ENCODE assay signal across 15 cellular contexts in genomic region chr11:35076201-35077100, GRCh38.
A peak's percentile ranks its signal among the peaks of the same experiment; 100 is the strongest.
DNase-seq lines count a peak whose midpoint lies in the region; ATAC-seq and TF ChIP-seq lines count a peak whose summit lies in the region.
"Had no signal": no experiment of that assay in that cellular context is flagged by ENCODE, and none has a peak within 500 bp of the region (broad histone marks: within the 10 kb centered on the region; RNA-seq: fewer than 3 reads in every experiment).

No MANE protein-coding gene starts in this region.

- H3K27ac ChIP-seq in CD4-positive, alpha-beta T cell (ENCODE audit: low read depth, low read length), result peak overlapping the region; percentile 82
- peak overlapping the region; percentile 71 for H3K27ac ChIP-seq in mesenchymal stem cell (ENCODE audit: low read length, poor library complexity, severe bottlenecking)
- no peak overlapping the region for H3K27ac ChIP-seq in A673 (ENCODE audit: low read depth, low read length, poor library complexity, severe bottlenecking)
- no peak overlapping the region for H3K27ac ChIP-seq in WERI-Rb-1
- H3K27ac ChIP-seq: RWPE1 had no signal

- H3K9ac ChIP-seq in mesenchymal stem cell (ENCODE audit: low read length), result no peak overlapping the region

- no peak overlapping the region for H3K4me2 ChIP-seq in mesenchymal stem cell (ENCODE audit: low read length, poor library complexity, severe bottlenecking)

- H3K36me3 Mint-ChIP-seq in CD4-positive, alpha-beta T cell (ENCODE audit: low read depth), result no peaks in the 10 kb centered on the region
- H3K36me3 Mint-ChIP-seq in HFFc6 (ENCODE audit: low read depth), result peaks cover 8% of the 10 kb centered on the region; the same call in 1 of the 2 replicates
- peaks cover 8% of the 10 kb centered on the region for H3K36me3 Mint-ChIP-seq in activated naive CD8-positive, alpha-beta T cell treated with anti-CD3 and anti-CD28 coated beads, Interleukin-2, amount 50 U/mL, for 24 hours (ENCODE audit: low read depth)

- H2BK5ac ChIP-seq in mesenchymal stem cell (ENCODE audit: low read depth, low read length, poor library complexity, severe bottlenecking), result peak overlapping the region; percentile 33

- BruUV-seq in A673 (replicated peaks; lab: Mats Ljungman, UMichigan), result no TSS peak

- H3K79me1 ChIP-seq in mesenchymal stem cell (replicated peaks; ENCODE audit: low read length, poor library complexity, severe bottlenecking), result peaks cover 4% of the 10 kb centered on the region

- peak overlapping the region; percentile 5 to 29 for H3K18ac ChIP-seq in mesenchymal stem cell (ENCODE audit: low read depth in 1 of 2, low read length in 2 of 2)

- DNase-seq in CD4-positive, alpha-beta T cell, result no peak
- no peak for DNase-seq in HFFc6
- no peak for DNase-seq in activated naive CD8-positive, alpha-beta T cell treated with anti-CD3 and anti-CD28 coated beads, Interleukin-2, amount 50 U/mL, for 24 hours
- no peak for DNase-seq in mesenchymal stem cell
- DNase-seq in A673 (ENCODE audit: low spot score), result no peak
- DNase-seq in GM20000 (ENCODE audit: low spot score), result no peak
- no peak for DNase-seq in WERI-Rb-1
- DNase-seq: islet precursor cell, NCI-H1105 treated with DMSO at 0.1 percent for 48 hours, NCI-H510A, nephron progenitor cell, T1000 had no signal

- H3K4me1 Mint-ChIP-seq in CD4-positive, alpha-beta T cell (ENCODE audit: low read depth), result peaks cover 95% of the 10 kb centered on the region
- H3K4me1 Mint-ChIP-seq in HFFc6 (ENCODE audit: low read depth), result peaks cover 78% of the 10 kb centered on the region
- H3K4me1 Mint-ChIP-seq in activated naive CD8-positive, alpha-beta T cell treated with anti-CD3 and anti-CD28 coated beads, Interleukin-2, amount 50 U/mL, for 24 hours, result peaks cover 87% of the 10 kb centered on the region
- H3K4me1 Mint-ChIP-seq: nephron progenitor cell had no signal

- 73% methylated on average over 4 of the region's 4 CpGs for WGBS in mesenchymal stem cell

- TF ChIP-seq CTCF in CD4-positive, alpha-beta T cell (IDR thresholded peaks at IDR 0.05), result no peak
- no peak for TF ChIP-seq CTCF in HFFc6 (IDR thresholded peaks at IDR 0.05)
- TF ChIP-seq CTCF in A673 (conservative IDR thresholded peaks at IDR 0.05; ENCODE audit: low read depth, low read length), result no peak
- no peak for TF ChIP-seq CTCF in GM20000 (IDR thresholded peaks at IDR 0.05; ENCODE audit: extremely low read depth, missing control alignments)
- TF ChIP-seq CTCF in WERI-Rb-1 (IDR thresholded peaks at IDR 0.05; ENCODE audit: low read depth, low read length), result no peak

- H4K8ac ChIP-seq in mesenchymal stem cell (ENCODE audit: low read length), result no peak overlapping the region

- H3K27me3 ChIP-seq in CD4-positive, alpha-beta T cell (ENCODE audit: control insufficient read depth, insufficient read depth, low read length), result no peaks in the 10 kb centered on the region
- H3K27me3 ChIP-seq in mesenchymal stem cell (ENCODE audit: control insufficient read depth in 1 of 2, insufficient read depth in 1 of 2, low read length in 2 of 2) (no peaks in the 10 kb centered on the region), A673 (replicated peaks; ENCODE audit: insufficient read depth, low read depth, low read length, poor library complexity) (no peaks in the 10 kb centered on the region), WERI-Rb-1 (ENCODE audit: insufficient read depth, low read depth, severe bottlenecking) (no peaks in the 10 kb centered on the region)

- intact Hi-C loops in CD4-positive, alpha-beta T cell (cut with DNase I, micrococcal nuclease), result no loop called here
- intact Hi-C loops in A673 (cut with micrococcal nuclease; ENCODE audit: unreplicated experiment), result no loop called here

- no peak overlapping the region for H3K23ac ChIP-seq in mesenchymal stem cell (ENCODE audit: low read length in 2 of 2)

- H3K27me3 Mint-ChIP-seq in CD4-positive, alpha-beta T cell, result no peaks in the 10 kb centered on the region
- peaks cover 1% of the 10 kb centered on the region; the same call in 1 of the 2 replicates for H3K27me3 Mint-ChIP-seq in HFFc6 (ENCODE audit: insufficient read depth)
- H3K27me3 Mint-ChIP-seq in activated naive CD8-positive, alpha-beta T cell treated with anti-CD3 and anti-CD28 coated beads, Interleukin-2, amount 50 U/mL, for 24 hours, result no peaks in the 10 kb centered on the region

- CTCF ChIA-PET in CD4-positive, alpha-beta T cell (lab: Charles Lee), result interaction anchor here (0.9 to 3.0 kb wide), 4 partner anchors 11 to 77 kb away, joined by 3 to 8 read pairs (median 6); no protein-coding TSS in a partner anchor
- CTCF ChIA-PET in A673 (lab: Charles Lee), result interaction anchor here (0.6 kb wide), 2 partner anchors 162 to 1591 kb away, joined by 3 to 5 read pairs; no protein-coding TSS in a partner anchor

- peak overlapping the region; percentile 98 for H3K27ac Mint-ChIP-seq in CD4-positive, alpha-beta T cell
- H3K27ac Mint-ChIP-seq in HFFc6, result peak overlapping the region; percentile 94
- peak overlapping the region; percentile 54 for H3K27ac Mint-ChIP-seq in activated naive CD8-positive, alpha-beta T cell treated with anti-CD3 and anti-CD28 coated beads, Interleukin-2, amount 50 U/mL, for 24 hours
- H3K27ac Mint-ChIP-seq: nephron progenitor cell had no signal

- no peak overlapping the region for H3K4me3 ChIP-seq in mesenchymal stem cell (ENCODE audit: insufficient read depth in 1 of 2, low read depth in 1 of 2, low read length in 2 of 2)
- H3K4me3 ChIP-seq in A673 (ENCODE audit: low read depth, low read length, poor library complexity, severe bottlenecking), result no peak overlapping the region
- H3K4me3 ChIP-seq in WERI-Rb-1 (ENCODE audit: low read depth, low read length), result no peak overlapping the region
- H3K4me3 ChIP-seq: HAP-1 had no signal

- no peak overlapping the region for H2BK120ac ChIP-seq in mesenchymal stem cell (ENCODE audit: low read depth, low read length)

- no peaks in the 10 kb centered on the region for H3K9me3 Mint-ChIP-seq in CD4-positive, alpha-beta T cell
- H3K9me3 Mint-ChIP-seq in HFFc6, result no peaks in the 10 kb centered on the region
- H3K9me3 Mint-ChIP-seq in activated naive CD8-positive, alpha-beta T cell treated with anti-CD3 and anti-CD28 coated beads, Interleukin-2, amount 50 U/mL, for 24 hours, result peaks cover 18% of the 10 kb centered on the region
- H3K9me3 Mint-ChIP-seq: nephron progenitor cell had no signal

- H3K4me1 ChIP-seq in mesenchymal stem cell (ENCODE audit: control insufficient read depth, insufficient read depth, low read depth, low read length) (peaks cover 4% of the 10 kb centered on the region), A673 (ENCODE audit: insufficient read depth, low read length, poor library complexity, severe bottlenecking) (no peaks in the 10 kb centered on the region)
- H3K4me1 ChIP-seq: HAP-1 had no signal

- no peak overlapping the region for H2BK15ac ChIP-seq in mesenchymal stem cell (ENCODE audit: low read depth, poor library complexity, severe bottlenecking)

- H3K36me3 ChIP-seq in mesenchymal stem cell (ENCODE audit: control insufficient read depth in 1 of 2, insufficient read depth in 2 of 2, low read depth in 1 of 2, low read length in 2 of 2) (no peaks in the 10 kb centered on the region), A673 (ENCODE audit: insufficient read depth, low read length, poor library complexity, severe bottlenecking) (no peaks in the 10 kb centered on the region), WERI-Rb-1 (no peaks in the 10 kb centered on the region)
- H3K36me3 ChIP-seq: HAP-1 had no signal

- POLR2A ChIA-PET in CD4-positive, alpha-beta T cell (lab: Charles Lee), result interaction anchor here (0.6 to 7.3 kb wide), 6 partner anchors 9 to 89 kb away, joined by 3 to 40 read pairs (median 4); partner anchors contain the start of gene CD44
- POLR2A ChIA-PET in A673 (lab: Charles Lee; ENCODE audit: low non-redundant PET), result interaction anchor here (0.5 kb wide), 1 partner anchor 90 kb away, joined by 5 read pairs; no protein-coding TSS in a partner anchor

- no peak for ATAC-seq in CD4-positive, alpha-beta T cell (ENCODE audit: poor library complexity)
- ATAC-seq in activated naive CD8-positive, alpha-beta T cell treated with anti-CD3 and anti-CD28 coated beads, Interleukin-2, amount 50 U/mL, for 24 hours, result no peak
- ATAC-seq in GM18909 (IDR thresholded peaks at IDR 0.05; ENCODE audit: poor library complexity, unreplicated experiment), result no peak

- peak overlapping the region; percentile 67 for H3K4me3 Mint-ChIP-seq in CD4-positive, alpha-beta T cell
- no peak overlapping the region for H3K4me3 Mint-ChIP-seq in HFFc6
- no peak overlapping the region for H3K4me3 Mint-ChIP-seq in activated naive CD8-positive, alpha-beta T cell treated with anti-CD3 and anti-CD28 coated beads, Interleukin-2, amount 50 U/mL, for 24 hours
- H3K4me3 Mint-ChIP-seq: nephron progenitor cell had no signal

- peak overlapping the region in 1 of 2 experiments; percentile 19 for H3K4ac ChIP-seq in mesenchymal stem cell (ENCODE audit: low read depth in 1 of 2, low read length in 2 of 2)

- H4K91ac ChIP-seq in mesenchymal stem cell (ENCODE audit: low read length), result no peak overlapping the region

- H2AK5ac ChIP-seq in mesenchymal stem cell (ENCODE audit: low read length, severe bottlenecking), result peak overlapping the region; percentile 79

- no peak overlapping the region for H3K14ac ChIP-seq in mesenchymal stem cell (ENCODE audit: low read length in 2 of 2)

- H2BK12ac ChIP-seq in mesenchymal stem cell (ENCODE audit: low read length in 2 of 2), result peak overlapping the region in 1 of 2 experiments; percentile 91

- no peaks in the 10 kb centered on the region for H3K9me3 ChIP-seq in CD4-positive, alpha-beta T cell (ENCODE audit: control insufficient read depth, low read length)
- H3K9me3 ChIP-seq in mesenchymal stem cell (ENCODE audit: control insufficient read depth, low read length) (no peaks in the 10 kb centered on the region), A673 (ENCODE audit: low read depth, low read length, poor library complexity, severe bottlenecking) (no peaks in the 10 kb centered on the region), WERI-Rb-1 (ENCODE audit: severe bottlenecking) (no peaks in the 10 kb centered on the region)
- H3K9me3 ChIP-seq: HAP-1 had no signal

- no peak overlapping the region for H2AFZ ChIP-seq in mesenchymal stem cell (ENCODE audit: low read depth, low read length)

Comparison
In these comparisons a context has a peak if more than half of its experiments do, and no peak if none do; other contexts are left out.
1. H3K27ac ChIP-seq: peak in CD4-positive, alpha-beta T cell (single experiment) and mesenchymal stem cell (single experiment); none in A673 (single experiment) and WERI-Rb-1 (single experiment).
2. Peak in every context shown above with its lines, with median percentiles within 50 percentile points of each other: H3K27ac Mint-ChIP-seq.